8 cellular contexts compared by ENCODE assay signal in genomic region chr17:35766903-35767510, GRCh38. TPM values are rescaled to one million over a fixed set of nuclear protein-coding genes. Genes with fewer than 3 reads are reported as not detected.
DNase-seq lines count a peak whose midpoint lies in the region; TF ChIP-seq lines count a peak whose summit lies in the region.

No MANE protein-coding gene starts in this region.

- no peaks in the 10 kb centered on the region for H3K36me3 ChIP-seq in testis (ENCODE audit: low read depth, missing control alignments)

- DNase-seq in DMS53 (lab: John Stamatoyannopoulos, UW) (peak; percentile 58), HT-29 (ENCODE audit: low spot score) (peak; percentile 78), glomerular visceral epithelial cell (ENCODE audit: extremely low spot score) (peak; percentile 58), testis (no peak), ureter (ENCODE audit: low spot score) (no peak), NCI-H128 (lab: John Stamatoyannopoulos, UW; ENCODE audit: unreplicated experiment) (no peak)
- DNase-seq in activated CD4-positive, alpha-beta T cell treated with anti-CD3 and anti-CD28 coated beads for 48 hours = peak; percentile 35
- DNase-seq in central memory CD4-positive, alpha-beta T cell = no peak

- intact Hi-C loops in testis (cut with DNase I; ENCODE audit: low total_unique reads) = loop anchor here (5.0 kb wide), 1 partner anchor 35 kb away; no protein-coding TSS in a partner anchor

- H3K4me3 ChIP-seq in testis = no peak overlapping the region

- TF ChIP-seq CTCF in testis (IDR thresholded peaks at IDR 0.05) = peak; percentile 33 to 35 (median 34)

- no peak for TF ChIP-seq POLR2A in testis (IDR thresholded peaks at IDR 0.05)

- peaks cover 25% of the 10 kb centered on the region for H3K4me1 ChIP-seq in testis

- 66 to 68% methylated on average over 6 to 7 of the region's 7 CpGs for WGBS in testis, 2 donors

- H3K27me3 ChIP-seq in testis = no peaks in the 10 kb centered on the region

- H3K27ac ChIP-seq in testis = peak overlapping the region in 1 of 2 donors; percentile 3

- no peaks in the 10 kb centered on the region for H3K9me3 ChIP-seq in testis

RNA-seq across cellular contexts. Expression of gene C17orf50, which starts 6.3 kb away (rescaled TPM):
- total RNA-seq in HT-29 (2014; rRNA removed; shearing (Covaris generic)) = not detected in 2 replicates
- 100 to 1,000 TPM in 1 of 2 donors, 10 to 100 TPM in 1; 48.8 to 102 TPM for total RNA-seq in testis
- polyA plus RNA-seq in testis (ENCODE audit: insufficient read depth, low read depth, low replicate concordance) = 154 TPM
- not detected for total RNA-seq in ureter

RNA-seq across cellular contexts. Expression of gene GAS2L2, which starts 14.0 kb away (rescaled TPM):
- total RNA-seq in HT-29 (2014; rRNA removed; shearing (Covaris generic)) = 0.52 and 0.56 TPM in 2 replicates
- total RNA-seq in testis = under 1 TPM; 0.31 to 0.71 TPM
- polyA plus RNA-seq in testis (ENCODE audit: insufficient read depth, low read depth, low replicate concordance) = 0.62 TPM
- total RNA-seq in ureter = not detected

RNA-seq across cellular contexts. Expression of gene MMP28, which starts 28.4 kb away (rescaled TPM):
- 0.18 and 0.25 TPM in 2 replicates for total RNA-seq in HT-29 (2014; rRNA removed; shearing (Covaris generic))
- 100 to 1,000 TPM; 179 to 237 TPM for total RNA-seq in testis
- polyA plus RNA-seq in testis (ENCODE audit: insufficient read depth, low read depth, low replicate concordance) = 78.3 TPM
- 23.5 TPM for total RNA-seq in ureter

RNA-seq across cellular contexts. Expression of gene RASL10B, which starts 35.6 kb away (rescaled TPM):
- total RNA-seq in HT-29 (2014; rRNA removed; shearing (Covaris generic)) = 6.4 and 7.5 TPM in 2 replicates
- total RNA-seq in testis = 1 to 10 TPM; 2.5 to 4.8 TPM
- 3.8 TPM for polyA plus RNA-seq in testis (ENCODE audit: insufficient read depth, low read depth, low replicate concordance)
- 2.7 TPM for total RNA-seq in ureter

RNA-seq across cellular contexts. Expression of gene TAF15, which starts 42.3 kb away (rescaled TPM):
- total RNA-seq in HT-29 (2014; rRNA removed; shearing (Covaris generic)) = 83.7 and 99.8 TPM in 2 replicates
- 100 to 1,000 TPM; 133 to 160 TPM for total RNA-seq in testis
- polyA plus RNA-seq in testis (ENCODE audit: insufficient read depth, low read depth, low replicate concordance) = 185 TPM
- 269 TPM for total RNA-seq in ureter

Comparison
In these comparisons a context has a peak if more than half of its experiments do, and no peak if none do; other contexts are left out.
1. DNase-seq: peak in DMS53 (single experiment), HT-29 (single experiment), activated CD4-positive, alpha-beta T cell treated with anti-CD3 and anti-CD28 coated beads for 48 hours (single experiment) and glomerular visceral epithelial cell (single experiment); none in testis (single experiment), ureter (single experiment), NCI-H128 (single experiment) and central memory CD4-positive, alpha-beta T cell (single experiment).
2. RNA of gene C17orf50, which starts 6.3 kb away (total RNA-seq): 48.8 to 102 TPM in testis; not detected in HT-29 and not detected in ureter (single experiment); every median in the first group is over 10 times any median in the second.
3. RNA of gene MMP28, which starts 28.4 kb away (total RNA-seq): 179 to 237 TPM in testis and 23.5 TPM in ureter (single experiment); 0.18 to 0.25 TPM in HT-29; every median in the first group is over 10 times any median in the second.